In the genomic region with DNA sequence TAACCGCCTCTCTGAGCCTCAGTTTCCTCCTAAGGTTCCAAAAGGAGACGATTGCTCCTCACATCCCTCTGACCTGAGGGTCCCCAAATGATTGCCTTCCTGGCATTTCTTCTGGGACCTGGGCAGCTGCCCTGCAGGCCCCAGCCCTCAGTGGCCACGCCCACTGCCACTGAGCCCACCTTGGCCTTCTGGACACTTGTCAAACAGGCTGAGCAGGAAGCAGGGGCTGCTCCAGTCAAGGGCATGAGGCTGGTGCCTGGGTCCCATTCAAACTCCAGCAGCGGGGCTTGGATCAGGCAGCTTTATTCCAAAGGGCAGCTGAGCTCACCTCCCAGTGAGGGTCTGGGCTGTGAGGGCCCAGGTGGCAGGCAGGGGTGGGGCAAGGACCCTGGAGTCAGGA, we compare ENCODE assay signal across 24 cellular contexts. TPM values are rescaled to one million over a fixed set of nuclear protein-coding genes. Genes with fewer than 3 reads are reported as not detected.
DNase-seq lines count a peak whose midpoint lies in the region; ATAC-seq lines count a peak whose summit lies in the region.
"Had no signal": no experiment of that assay in that cellular context is flagged by ENCODE, and none has a peak within 500 bp of the region (broad histone marks: within the 10 kb centered on the region; RNA-seq: fewer than 3 reads in every experiment).

No MANE protein-coding gene starts in this region.

- peaks cover 87% of the 10 kb centered on the region for H3K36me3 Mint-ChIP-seq in activated T-helper 17 cell treated with anti-CD3 and anti-CD28 coated beads, Interleukin-2, amount 50 U/mL, for 72 hours (ENCODE audit: low read depth)
- peaks cover 84% of the 10 kb centered on the region for H3K36me3 Mint-ChIP-seq in stimulated activated effector memory CD8-positive, alpha-beta T cell treated with anti-CD3 and anti-CD28 coated beads, Interleukin-12 subunit alpha, Interleukin-12 subunit beta, amount 100 ng/mL, for 72 hours
- H3K36me3 Mint-ChIP-seq: CD4-positive, CD25-positive, alpha-beta regulatory T cell had no signal

- no peaks in the 10 kb centered on the region for H3K9me3 Mint-ChIP-seq in activated T-helper 17 cell treated with anti-CD3 and anti-CD28 coated beads, Interleukin-2, amount 50 U/mL, for 72 hours
- H3K9me3 Mint-ChIP-seq in stimulated activated effector memory CD8-positive, alpha-beta T cell treated with anti-CD3 and anti-CD28 coated beads, Interleukin-12 subunit alpha, Interleukin-12 subunit beta, amount 100 ng/mL, for 72 hours = no peaks in the 10 kb centered on the region
- H3K9me3 Mint-ChIP-seq: CD4-positive, CD25-positive, alpha-beta regulatory T cell; CD8-positive, alpha-beta T cell had no signal

- no peaks in the 10 kb centered on the region for H3K9me3 ChIP-seq in right cardiac atrium (ENCODE audit: control insufficient read depth, low read length)
- H3K9me3 ChIP-seq: BLaER1, Caco-2 had no signal

- peak overlapping the region; percentile 93 for H3K27ac Mint-ChIP-seq in activated T-helper 17 cell treated with anti-CD3 and anti-CD28 coated beads, Interleukin-2, amount 50 U/mL, for 72 hours
- H3K27ac Mint-ChIP-seq in stimulated activated effector memory CD8-positive, alpha-beta T cell treated with anti-CD3 and anti-CD28 coated beads, Interleukin-12 subunit alpha, Interleukin-12 subunit beta, amount 100 ng/mL, for 72 hours = peak overlapping the region; percentile 88
- H3K27ac Mint-ChIP-seq: B cell; CD4-positive, CD25-positive, alpha-beta regulatory T cell had no signal

- 84% methylated on average over 4 of the region's 4 CpGs for WGBS in right cardiac atrium

- DNase-seq in DMS53 (lab: John Stamatoyannopoulos, UW) (peak; percentile 2), DMS53 treated with DMSO at 0.1 percent for 48 hours (lab: John Stamatoyannopoulos, UW; ENCODE audit: unreplicated experiment) (no peak), right cardiac atrium (peak in 2 of 3 donors; percentile 17 to 18), Right ventricle myocardium inferior (ENCODE audit: missing footprints) (no peak), NCI-H2081 treated with DMSO at 0.1 percent for 48 hours (lab: John Stamatoyannopoulos, UW) (no peak)
- DNase-seq in stimulated activated effector memory CD8-positive, alpha-beta T cell treated with anti-CD3 and anti-CD28 coated beads, Interleukin-12 subunit alpha, Interleukin-12 subunit beta, amount 100 ng/mL, for 72 hours (ENCODE audit: low spot score in 2 of 2) = no peak
- DNase-seq: Caco-2; CD4-positive, CD25-positive, alpha-beta regulatory T cell; CD8-positive, alpha-beta T cell; DMS79; EL; GDM1; GM23248; H7; HCEC 1CT had no signal

- no peak overlapping the region for H3K4me3 Mint-ChIP-seq in activated T-helper 17 cell treated with anti-CD3 and anti-CD28 coated beads, Interleukin-2, amount 50 U/mL, for 72 hours
- H3K4me3 Mint-ChIP-seq in stimulated activated effector memory CD8-positive, alpha-beta T cell treated with anti-CD3 and anti-CD28 coated beads, Interleukin-12 subunit alpha, Interleukin-12 subunit beta, amount 100 ng/mL, for 72 hours = no peak overlapping the region
- H3K4me3 Mint-ChIP-seq: B cell; CD4-positive, CD25-positive, alpha-beta regulatory T cell; CD8-positive, alpha-beta T cell had no signal

- peaks cover 42% of the 10 kb centered on the region for H3K4me1 Mint-ChIP-seq in activated T-helper 17 cell treated with anti-CD3 and anti-CD28 coated beads, Interleukin-2, amount 50 U/mL, for 72 hours
- H3K4me1 Mint-ChIP-seq in stimulated activated effector memory CD8-positive, alpha-beta T cell treated with anti-CD3 and anti-CD28 coated beads, Interleukin-12 subunit alpha, Interleukin-12 subunit beta, amount 100 ng/mL, for 72 hours = peaks cover 51% of the 10 kb centered on the region
- H3K4me1 Mint-ChIP-seq: B cell had no signal

- intact Hi-C loops in right cardiac atrium (cut with DNase I) = no loop called here
- intact Hi-C loops in Right ventricle myocardium inferior (cut with DNase I) = no loop called here

- no peak overlapping the region for H3K27ac ChIP-seq in right cardiac atrium (ENCODE audit: low read length)
- H3K27ac ChIP-seq: 22Rv1, BLaER1, C4-2B, GM23248 had no signal

- H3K4me3 ChIP-seq in right cardiac atrium (ENCODE audit: low read length) = no peak overlapping the region
- H3K4me3 ChIP-seq: BLaER1, GM12878, GM23248 had no signal

- no peak for ATAC-seq in right cardiac atrium
- ATAC-seq in Right ventricle myocardium inferior = no peak
- ATAC-seq in activated T-helper 17 cell treated with anti-CD3 and anti-CD28 coated beads, Interleukin-2, amount 50 U/mL, for 72 hours (replicated peaks) = no peak
- ATAC-seq in stimulated activated effector memory CD8-positive, alpha-beta T cell treated with anti-CD3 and anti-CD28 coated beads, Interleukin-12 subunit alpha, Interleukin-12 subunit beta, amount 100 ng/mL, for 72 hours = no peak
- no peak for ATAC-seq in GM18858 (IDR thresholded peaks at IDR 0.05; ENCODE audit: unreplicated experiment)
- ATAC-seq: CD8-positive, alpha-beta T cell; GM12878 had no signal

- no peaks in the 10 kb centered on the region for H3K4me1 ChIP-seq in right cardiac atrium (ENCODE audit: control insufficient read depth, insufficient read depth, low read length)

- H3K27me3 ChIP-seq in right cardiac atrium (ENCODE audit: control insufficient read depth, insufficient read depth) = no peaks in the 10 kb centered on the region

- no peaks in the 10 kb centered on the region for H3K27me3 Mint-ChIP-seq in activated T-helper 17 cell treated with anti-CD3 and anti-CD28 coated beads, Interleukin-2, amount 50 U/mL, for 72 hours

RNA-seq across cellular contexts. Expression of gene KCTD17, which starts 13.6 kb away (rescaled TPM):
- 10 to 100 TPM; 24.8 to 37.8 (median 32.2) TPM for total RNA-seq in right cardiac atrium
- 34.4 TPM for polyA plus RNA-seq in right cardiac atrium
- 11.2 TPM for total RNA-seq in Right ventricle myocardium inferior
- total RNA-seq in activated T-helper 17 cell treated with anti-CD3 and anti-CD28 coated beads, Interleukin-2, amount 50 U/mL, for 72 hours = 10 to 100 TPM; 39.4 to 41.9 TPM

RNA-seq across cellular contexts. Expression of gene TMPRSS6, which starts 44.4 kb away (rescaled TPM):
- total RNA-seq in right cardiac atrium = not detected
- polyA plus RNA-seq in right cardiac atrium = not detected
- not detected for total RNA-seq in Right ventricle myocardium inferior
- 100 to 1,000 TPM in 1 of 2 donors, 10 to 100 TPM in 1; 86.6 to 343 TPM for total RNA-seq in activated T-helper 17 cell treated with anti-CD3 and anti-CD28 coated beads, Interleukin-2, amount 50 U/mL, for 72 hours
- total RNA-seq: B cell, GM23248, H1, H7 had no signal
- polyA plus RNA-seq: AG04450 had no signal

RNA-seq across cellular contexts. Expression of gene MPST, which starts 45.6 kb away (rescaled TPM):
- 10 to 100 TPM; 49.6 to 65.7 (median 54.2) TPM for total RNA-seq in right cardiac atrium
- 93.0 TPM for polyA plus RNA-seq in right cardiac atrium
- total RNA-seq in Right ventricle myocardium inferior = 58.4 TPM
- total RNA-seq in activated T-helper 17 cell treated with anti-CD3 and anti-CD28 coated beads, Interleukin-2, amount 50 U/mL, for 72 hours = 10 to 100 TPM; 22.7 to 41.6 TPM

RNA-seq across cellular contexts. Expression of gene TST, which starts 45.9 kb away (rescaled TPM):
- total RNA-seq in right cardiac atrium (10 to 100 TPM; 31.7 to 53.6 (median 36.6) TPM), Right ventricle myocardium inferior (54.6 TPM)
- 67.9 TPM for polyA plus RNA-seq in right cardiac atrium
- total RNA-seq in activated T-helper 17 cell treated with anti-CD3 and anti-CD28 coated beads, Interleukin-2, amount 50 U/mL, for 72 hours = 10 to 100 TPM in 1 of 2 donors, 1 to 10 TPM in 1; 8.2 to 14.5 TPM
- total RNA-seq: CD4-positive, CD25-positive, alpha-beta regulatory T cell; CD8-positive, alpha-beta T cell had no signal

Comparison
In these comparisons a context has a peak if more than half of its experiments do, and no peak if none do; other contexts are left out.
1. DNase-seq: peak in DMS53 (single experiment) and right cardiac atrium (2 of 3); none in DMS53 treated with DMSO at 0.1 percent for 48 hours (single experiment), Right ventricle myocardium inferior (single experiment), stimulated activated effector memory CD8-positive, alpha-beta T cell treated with anti-CD3 and anti-CD28 coated beads, Interleukin-12 subunit alpha, Interleukin-12 subunit beta, amount 100 ng/mL, for 72 hours (0 of 2) and NCI-H2081 treated with DMSO at 0.1 percent for 48 hours (single experiment).
2. RNA of gene TMPRSS6, which starts 44.4 kb away (total RNA-seq): 86.6 to 343 TPM in activated T-helper 17 cell treated with anti-CD3 and anti-CD28 coated beads, Interleukin-2, amount 50 U/mL, for 72 hours; not detected in right cardiac atrium and not detected in Right ventricle myocardium inferior (single experiment); every median in the first group is over 10 times any median in the second.